In genomic region chr5:91280942-91281269, GRCh38 we compare ENCODE assay signal across 8 cellular contexts.
A peak's percentile ranks its signal among the peaks of the same experiment; 100 is the strongest.
DNase-seq lines count a peak whose midpoint lies in the region; ATAC-seq and TF ChIP-seq lines count a peak whose summit lies in the region.

No MANE protein-coding gene starts in this region.

- H3K36me3 Mint-ChIP-seq in HFFc6 (ENCODE audit: low read depth): peaks cover 4% of the 10 kb centered on the region; the same call in 1 of the 2 replicates

- H3K4me3 ChIP-seq in adipocyte (ENCODE audit: low read length) (peak overlapping the region; percentile 80), liver (ENCODE audit: low read depth in 1 of 3, low read length in 3 of 3) (peak overlapping the region in 2 of 3 donors; percentile 69 to 83), vagina (peak overlapping the region; percentile 52 to 64)

- no peaks in the 10 kb centered on the region for H3K36me3 ChIP-seq in ES-I3 (ENCODE audit: insufficient read depth, low read length)
- H3K36me3 ChIP-seq in adipocyte (ENCODE audit: control insufficient read depth, insufficient read depth, low read length, severe bottlenecking): no peaks in the 10 kb centered on the region
- H3K36me3 ChIP-seq in liver (ENCODE audit: control insufficient read depth in 4 of 4, insufficient read depth in 3 of 4, low read depth in 1 of 4, low read length in 3 of 4): no peaks in the 10 kb centered on the region
- H3K36me3 ChIP-seq in vagina: no peaks in the 10 kb centered on the region

- TF ChIP-seq CTCF in HFFc6 (IDR thresholded peaks at IDR 0.05) (no peak), liver (IDR thresholded peaks at IDR 0.05; ENCODE audit: low read depth, low read length, missing input control) (no peak), vagina (IDR thresholded peaks at IDR 0.05) (no peak)

- H3K9ac ChIP-seq in ES-I3 (ENCODE audit: low read depth, low read length) (peak overlapping the region; percentile 62; the same call in 1 of the 2 replicates), adipocyte (ENCODE audit: low read length) (peak overlapping the region; percentile 88), liver (ENCODE audit: low read depth in 1 of 2, low read length in 2 of 2) (peak overlapping the region; percentile 41 to 80)

- peak overlapping the region; percentile 91 for H3K4me3 Mint-ChIP-seq in HFFc6

- 11% methylated on average over 6 of the region's 6 CpGs for WGBS in liver

- H3K9me3 Mint-ChIP-seq in HFFc6: no peaks in the 10 kb centered on the region

- peak overlapping the region; percentile 99 for H3K27ac Mint-ChIP-seq in HFFc6

- peaks cover 66% of the 10 kb centered on the region for H3K4me1 Mint-ChIP-seq in HFFc6 (ENCODE audit: low read depth)

- intact Hi-C loops in vagina (cut with DNase I): loop anchor here (1.0 to 5.0 kb wide), 2 partner anchors 33 to 101 kb away; partner anchors contain the start of gene ARRDC3

- no peaks in the 10 kb centered on the region for H3K27me3 ChIP-seq in adipocyte (replicated peaks; ENCODE audit: control insufficient read depth, insufficient read depth, low read length)
- H3K27me3 ChIP-seq in liver (ENCODE audit: control insufficient read depth in 4 of 4, insufficient read depth in 4 of 4, low read length in 3 of 4): no peaks in the 10 kb centered on the region
- no peaks in the 10 kb centered on the region for H3K27me3 ChIP-seq in vagina

- H3K4me1 ChIP-seq in ES-I3 (ENCODE audit: insufficient read depth, low read length): peaks cover 7% of the 10 kb centered on the region
- peaks cover 28% of the 10 kb centered on the region for H3K4me1 ChIP-seq in adipocyte (ENCODE audit: control insufficient read depth, insufficient read depth, low read length)
- peaks cover 0 to 6% (median under 1%) of the 10 kb centered on the region in 4 donors for H3K4me1 ChIP-seq in liver (ENCODE audit: control insufficient read depth in 4 of 4, insufficient read depth in 4 of 4, low read length in 3 of 4)
- H3K4me1 ChIP-seq in vagina: peaks cover 30% of the 10 kb centered on the region

- ATAC-seq in GM21381 (IDR thresholded peaks at IDR 0.05; ENCODE audit: unreplicated experiment): no peak

- no peaks in the 10 kb centered on the region; the same call in 1 of the 2 replicates for H3K9me3 ChIP-seq in ES-I3 (ENCODE audit: control insufficient read depth, insufficient read depth, low read length)
- no peaks in the 10 kb centered on the region for H3K9me3 ChIP-seq in adipocyte (ENCODE audit: control insufficient read depth, low read length)
- H3K9me3 ChIP-seq in liver (ENCODE audit: control insufficient read depth in 4 of 4, low read length in 3 of 4): no peaks in the 10 kb centered on the region
- H3K9me3 ChIP-seq in vagina: no peaks in the 10 kb centered on the region

- no peaks in the 10 kb centered on the region for H3K27me3 Mint-ChIP-seq in HFFc6 (ENCODE audit: insufficient read depth)

- H3K27ac ChIP-seq in liver (ENCODE audit: low read depth in 1 of 2, low read length in 2 of 2) (peak overlapping the region; percentile 96 to 98), vagina (peak overlapping the region; percentile 82)

- no peak for TF ChIP-seq POLR2A in vagina (IDR thresholded peaks at IDR 0.05)

- DNase-seq in HFFc6 (no peak), adipocyte (ENCODE audit: low read depth) (no peak), vagina (ENCODE audit: extremely low spot score in 2 of 2) (no peak), NOMO-1 (lab: John Stamatoyannopoulos, UW; ENCODE audit: unreplicated experiment in 2 of 2) (no peak)
- DNase-seq in activated effector memory CD4-positive, alpha-beta T cell treated with anti-CD3 and anti-CD28 coated beads, Interleukin-2, amount 50 U/mL, for 16 hours: no peak

- no peak for TF ChIP-seq RAD21 in liver (IDR thresholded peaks at IDR 0.05)

TF ChIP-seq in liver, 16 proteins besides CTCF, POLR2A, EP300 and RAD21:
- TF ChIP-seq ATF3 (IDR thresholded peaks at IDR 0.05) (no peak), TAF1 (conservative IDR thresholded peaks at IDR 0.05) (no peak), FOXA1 (IDR thresholded peaks at IDR 0.05) (no peak), GABPA (IDR thresholded peaks at IDR 0.05 in 1 of 2, conservative IDR thresholded peaks at IDR 0.05 in 1 of 2) (no peak), FOXA2 (IDR thresholded peaks at IDR 0.05) (no peak), JUND (IDR thresholded peaks at IDR 0.05) (no peak), HNF4G (IDR thresholded peaks at IDR 0.05) (no peak), NR2F2 (IDR thresholded peaks at IDR 0.05) (no peak), SP1 (IDR thresholded peaks at IDR 0.05) (no peak), ZBTB33 (IDR thresholded peaks at IDR 0.05) (no peak)
